In the genomic region with DNA sequence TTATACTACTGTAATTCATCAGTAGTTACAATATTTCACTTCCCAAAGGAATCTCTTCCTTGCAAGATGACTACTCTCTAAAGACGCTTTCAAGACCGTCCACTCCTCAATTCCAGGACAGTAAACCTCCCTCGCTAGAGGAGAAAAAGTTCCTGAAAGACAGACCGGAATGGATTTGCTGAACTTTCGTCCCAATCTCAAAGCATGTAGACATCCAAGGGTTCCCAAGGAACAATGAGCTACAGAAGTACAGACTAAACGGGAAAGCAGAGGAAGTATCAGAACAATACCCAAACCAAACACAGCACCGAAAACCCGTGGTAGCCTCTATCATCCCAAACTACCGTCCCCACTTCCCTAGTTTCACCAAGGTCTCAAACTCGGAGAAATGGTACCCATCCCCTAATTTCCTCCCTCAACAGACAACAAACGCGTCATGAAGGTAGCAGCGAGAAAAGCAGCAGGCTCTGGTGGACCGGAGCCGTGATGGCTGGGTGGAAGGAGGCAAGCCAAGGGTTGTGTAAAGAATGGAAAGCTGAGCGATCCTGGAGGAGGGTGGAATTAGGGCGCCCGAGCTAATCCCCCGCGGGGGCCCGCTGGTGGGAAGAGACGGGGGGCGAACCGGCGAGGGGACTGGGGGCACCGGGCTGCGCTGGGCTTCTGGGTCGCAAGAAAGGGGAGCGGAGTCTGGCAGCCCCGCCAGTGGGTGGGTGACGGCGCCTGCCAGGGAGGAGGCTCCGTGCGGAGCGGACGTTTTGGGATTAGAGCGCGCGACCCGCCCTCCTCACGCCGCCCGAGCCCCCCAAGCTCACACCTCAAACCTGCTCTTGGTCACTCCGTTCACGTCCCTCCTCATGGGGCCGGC, we compare ENCODE assay signal across 8 cellular contexts. TPM values are rescaled to one million over a fixed set of nuclear protein-coding genes. Genes with fewer than 3 reads are reported as not detected.
A peak's percentile ranks its signal among the peaks of the same experiment; 100 is the strongest.
DNase-seq lines count a peak whose midpoint lies in the region; ATAC-seq and TF ChIP-seq lines count a peak whose summit lies in the region.

No MANE protein-coding gene starts in this region.

- TF ChIP-seq CTCF in left ventricle myocardium inferior (IDR thresholded peaks at IDR 0.05; ENCODE audit: borderline replicate concordance) = no peak

- peak; percentile 29 for DNase-seq in activated CD4-positive, alpha-beta T cell treated with anti-CD3 and anti-CD28 coated beads for 48 hours
- DNase-seq in activated CD4-positive, alpha-beta T cell treated with anti-CD3 and anti-CD28 coated beads, Interleukin-2, amount 50 U/mL, for 4 hours = no peak
- DNase-seq in HuH-7 (ENCODE audit: low spot score) (peak; percentile 8), left ventricle myocardium inferior (peak; percentile 24), posterior vena cava (ENCODE audit: low spot score) (peak; percentile 81), OCI-M2 (lab: John Stamatoyannopoulos, UW; ENCODE audit: unreplicated experiment) (no peak)
- DNase-seq in activated naive CD4-positive, alpha-beta T cell treated with anti-CD3 and anti-CD28 coated beads, Interleukin-2, amount 50 U/mL, for 16 hours = peak; percentile 30

- H3K36me3 ChIP-seq in left ventricle myocardium inferior = peaks cover 4% of the 10 kb centered on the region

- no peaks in the 10 kb centered on the region for H3K9me3 ChIP-seq in left ventricle myocardium inferior (replicated peaks)

- no peaks in the 10 kb centered on the region for H3K27me3 ChIP-seq in left ventricle myocardium inferior (ENCODE audit: low read depth)

- no peak for ATAC-seq in HG02678 (IDR thresholded peaks at IDR 0.05; ENCODE audit: unreplicated experiment)

- intact Hi-C loops in left ventricle myocardium inferior (cut with micrococcal nuclease) = no loop called here
- intact Hi-C loops in posterior vena cava (cut with DNase I) = loop anchor here in 1 of 2 donors (10.0 kb wide), 1 partner anchor 126 kb away; no protein-coding TSS in a partner anchor

- peak overlapping the region; percentile 97 for H3K4me3 ChIP-seq in left ventricle myocardium inferior

- peak overlapping the region; percentile 95 for H3K27ac ChIP-seq in left ventricle myocardium inferior (replicated peaks)

- peaks cover 47% of the 10 kb centered on the region for H3K4me1 ChIP-seq in left ventricle myocardium inferior

RNA-seq across cellular contexts. Expression of gene FBXL20, which starts 0.6 kb away (rescaled TPM):
- 14.2 TPM for total RNA-seq in left ventricle myocardium inferior
- total RNA-seq in posterior vena cava = 10 to 100 TPM; 13.7 to 15.4 TPM

RNA-seq across cellular contexts. Expression of gene MED1, which starts 50.3 kb away (rescaled TPM):
- total RNA-seq in left ventricle myocardium inferior = 21.8 TPM
- total RNA-seq in posterior vena cava = 10 to 100 TPM; 26.4 to 27.1 TPM

Comparison
In these comparisons a context has a peak if more than half of its experiments do, and no peak if none do; other contexts are left out.
1. DNase-seq: peak in activated CD4-positive, alpha-beta T cell treated with anti-CD3 and anti-CD28 coated beads for 48 hours (single experiment), HuH-7 (single experiment), activated naive CD4-positive, alpha-beta T cell treated with anti-CD3 and anti-CD28 coated beads, Interleukin-2, amount 50 U/mL, for 16 hours (single experiment), left ventricle myocardium inferior (single experiment) and posterior vena cava (single experiment); none in activated CD4-positive, alpha-beta T cell treated with anti-CD3 and anti-CD28 coated beads, Interleukin-2, amount 50 U/mL, for 4 hours (0 of 2) and OCI-M2 (single experiment).